ENCODE assay signal across 23 cellular contexts in genomic region chr18:50590625-50591024, GRCh38. TPM values are rescaled to one million over a fixed set of nuclear protein-coding genes. Genes with fewer than 3 reads are reported as not detected.
DNase-seq lines count a peak whose midpoint lies in the region; ATAC-seq and TF ChIP-seq lines count a peak whose summit lies in the region.
"Had no signal": no experiment of that assay in that cellular context is flagged by ENCODE, and none has a peak within 500 bp of the region (broad histone marks: within the 10 kb centered on the region; RNA-seq: fewer than 3 reads in every experiment).

No MANE protein-coding gene starts in this region.

- no peaks in the 10 kb centered on the region for H3K36me3 Mint-ChIP-seq in T-helper 2 cell treated with Interferon-gamma antibody and Interleukin-4, amounts not matched to agents 5 μg/mL and 100 μg/mL, for 36 hours (ENCODE audit: low read depth)
- H3K36me3 Mint-ChIP-seq: CD4-positive, CD25-positive, alpha-beta regulatory T cell; naive B cell had no signal

- peaks cover 2% of the 10 kb centered on the region for H3K4me1 ChIP-seq in right cardiac atrium (ENCODE audit: control insufficient read depth, insufficient read depth, low read length)
- peaks cover 0 to 3% (median 0%) of the 10 kb centered on the region in 3 donors for H3K4me1 ChIP-seq in gastroesophageal sphincter
- no peaks in the 10 kb centered on the region for H3K4me1 ChIP-seq in colonic mucosa
- H3K4me1 ChIP-seq in breast epithelium = no peaks in the 10 kb centered on the region
- H3K4me1 ChIP-seq: body of pancreas, right lobe of liver, uterus had no signal

- no peak overlapping the region for H3K27ac Mint-ChIP-seq in T-helper 2 cell treated with Interferon-gamma antibody and Interleukin-4, amounts not matched to agents 5 μg/mL and 100 μg/mL, for 36 hours
- H3K27ac Mint-ChIP-seq: CD4-positive, CD25-positive, alpha-beta regulatory T cell; dendritic cell treated with granulocyte-macrophage colony-stimulating factor and Interleukin-4, amounts not matched to agents 40 ng/mL and 50 ng/mL, for 4 days; naive B cell had no signal

- no peak overlapping the region for H3K4me3 ChIP-seq in right cardiac atrium (ENCODE audit: low read length)
- no peak overlapping the region for H3K4me3 ChIP-seq in gastroesophageal sphincter
- H3K4me3 ChIP-seq in colonic mucosa = no peak overlapping the region
- H3K4me3 ChIP-seq in breast epithelium = no peak overlapping the region
- H3K4me3 ChIP-seq: body of pancreas, right lobe of liver, uterus had no signal

- no peaks in the 10 kb centered on the region for H3K9me3 ChIP-seq in right cardiac atrium (ENCODE audit: control insufficient read depth, low read length)
- peaks cover 0 to 4% (median 0%) of the 10 kb centered on the region in 3 donors for H3K9me3 ChIP-seq in gastroesophageal sphincter
- no peaks in the 10 kb centered on the region for H3K9me3 ChIP-seq in colonic mucosa
- H3K9me3 ChIP-seq in breast epithelium = peaks cover 0 to 16% of the 10 kb centered on the region in 2 donors
- H3K9me3 ChIP-seq: body of pancreas, right lobe of liver, uterus had no signal

- H3K4me1 Mint-ChIP-seq in T-helper 2 cell treated with Interferon-gamma antibody and Interleukin-4, amounts not matched to agents 5 μg/mL and 100 μg/mL, for 36 hours (ENCODE audit: low read depth) = no peaks in the 10 kb centered on the region
- H3K4me1 Mint-ChIP-seq: CD4-positive, CD25-positive, alpha-beta regulatory T cell; naive B cell had no signal

- H3K27ac ChIP-seq in right cardiac atrium (ENCODE audit: low read length) (no peak overlapping the region), gastroesophageal sphincter (no peak overlapping the region), colonic mucosa (no peak overlapping the region), breast epithelium (no peak overlapping the region)
- H3K27ac ChIP-seq: body of pancreas, right lobe of liver, uterus had no signal

- TF ChIP-seq CTCF in gastroesophageal sphincter (IDR thresholded peaks at IDR 0.05) (no peak), colonic mucosa (IDR thresholded peaks at IDR 0.05) (no peak), breast epithelium (IDR thresholded peaks at IDR 0.05) (no peak)

- H3K36me3 ChIP-seq in gastroesophageal sphincter (no peaks in the 10 kb centered on the region), colonic mucosa (no peaks in the 10 kb centered on the region), breast epithelium (no peaks in the 10 kb centered on the region)
- H3K36me3 ChIP-seq: right lobe of liver, uterus had no signal

- no peak overlapping the region for H3K4me3 Mint-ChIP-seq in T-helper 2 cell treated with Interferon-gamma antibody and Interleukin-4, amounts not matched to agents 5 μg/mL and 100 μg/mL, for 36 hours
- H3K4me3 Mint-ChIP-seq: CD4-positive, CD25-positive, alpha-beta regulatory T cell; dendritic cell treated with granulocyte-macrophage colony-stimulating factor and Interleukin-4, amounts not matched to agents 40 ng/mL and 50 ng/mL, for 4 days; naive B cell had no signal

- 62% methylated on average over 3 of the region's 3 CpGs for WGBS in right cardiac atrium
- WGBS in gastroesophageal sphincter (ENCODE audit: low coverage in 1 of 2), 2 donors = 81 to 85% methylated on average over 3 of the region's 3 CpGs

- intact Hi-C loops in right cardiac atrium (cut with DNase I) (no loop called here), colonic mucosa (cut with DNase I) (no loop called here), breast epithelium (cut with DNase I; ENCODE audit: low total_unique reads) (no loop called here)

- TF ChIP-seq POLR2A in gastroesophageal sphincter (IDR thresholded peaks at IDR 0.05) (no peak), breast epithelium (IDR thresholded peaks at IDR 0.05) (no peak)

- H3K9me3 Mint-ChIP-seq in T-helper 2 cell treated with Interferon-gamma antibody and Interleukin-4, amounts not matched to agents 5 μg/mL and 100 μg/mL, for 36 hours = peaks cover 2% of the 10 kb centered on the region
- H3K9me3 Mint-ChIP-seq: dendritic cell treated with granulocyte-macrophage colony-stimulating factor and Interleukin-4, amounts not matched to agents 40 ng/mL and 50 ng/mL, for 4 days had no signal

- peak; percentile 93 for DNase-seq in DMS53 treated with DMSO at 0.1 percent for 48 hours (lab: John Stamatoyannopoulos, UW; ENCODE audit: unreplicated experiment)
- DNase-seq in NCI-H146 treated with DMSO at 0.1 percent for 48 hours (lab: John Stamatoyannopoulos, UW; ENCODE audit: unreplicated experiment) = peak; percentile 90
- DNase-seq in NCI-H526 treated with DMSO at 0.1 percent for 48 hours (lab: John Stamatoyannopoulos, UW) = peak; percentile 9
- no peak for DNase-seq in right cardiac atrium
- DNase-seq in colonic mucosa = no peak
- DNase-seq in T-helper 2 cell treated with Interferon-gamma antibody and Interleukin-4, amounts not matched to agents 5 μg/mL and 100 μg/mL, for 36 hours (ENCODE audit: low spot score) = no peak
- DNase-seq in breast epithelium (ENCODE audit: low spot score in 2 of 2) = no peak
- DNase-seq: CD4-positive, CD25-positive, alpha-beta regulatory T cell; DND-41; hippocampal formation; islet precursor cell; KG1; mammary epithelial cell; naive B cell; NCI-H774; right lobe of liver; stimulated activated CD4-positive, alpha-beta T cell treated with anti-CD3 and anti-CD28 coated beads, Interleukin-15, amount 100 ng/mL, for 24 hours; T-helper 9 cell; uterus had no signal

- H3K27me3 Mint-ChIP-seq in T-helper 2 cell treated with Interferon-gamma antibody and Interleukin-4, amounts not matched to agents 5 μg/mL and 100 μg/mL, for 36 hours (ENCODE audit: low read depth) = no peaks in the 10 kb centered on the region
- H3K27me3 Mint-ChIP-seq: dendritic cell treated with granulocyte-macrophage colony-stimulating factor and Interleukin-4, amounts not matched to agents 40 ng/mL and 50 ng/mL, for 4 days had no signal

- H3K27me3 ChIP-seq in right cardiac atrium (ENCODE audit: control insufficient read depth, insufficient read depth) (no peaks in the 10 kb centered on the region), gastroesophageal sphincter (no peaks in the 10 kb centered on the region), colonic mucosa (no peaks in the 10 kb centered on the region), breast epithelium (no peaks in the 10 kb centered on the region)
- H3K27me3 ChIP-seq: body of pancreas, right lobe of liver, uterus had no signal

- no peak for TF ChIP-seq EP300 in gastroesophageal sphincter (IDR thresholded peaks at IDR 0.05)

- ATAC-seq in right cardiac atrium (peak; percentile 57 to 80), gastroesophageal sphincter (no peak)
- ATAC-seq: body of pancreas, right lobe of liver had no signal

- no peak overlapping the region for H3K9ac ChIP-seq in colonic mucosa (ENCODE audit: low read depth in 2 of 2, low read length in 2 of 2)

RNA-seq across cellular contexts. Expression of gene MAPK4, which starts 30.7 kb away (rescaled TPM):
- 10 to 100 TPM; 24.9 to 73.9 (median 35.1) TPM for total RNA-seq in right cardiac atrium
- 15.5 TPM for polyA plus RNA-seq in right cardiac atrium
- 10 to 100 TPM in 2 of 4 donors, 1 to 10 TPM in 2; 9.3 to 13.7 (median 10.6) TPM for total RNA-seq in gastroesophageal sphincter
- total RNA-seq in colonic mucosa = 1 to 10 TPM in 1 of 2 donors, under 1 TPM in 1; 0.27 to 1.8 TPM
- total RNA-seq in breast epithelium = 1 to 10 TPM in 2 of 3 donors, under 1 TPM in 1; 0.64 to 1.9 (median 1.3) TPM
- total RNA-seq: CD4-positive, CD25-positive, alpha-beta regulatory T cell; osteoblast had no signal
- polyA plus RNA-seq: CD4-positive, CD25-positive, alpha-beta regulatory T cell had no signal

Comparison
In these comparisons a context has a peak if more than half of its experiments do, and no peak if none do; other contexts are left out.
1. DNase-seq: peak in DMS53 treated with DMSO at 0.1 percent for 48 hours (single experiment), NCI-H146 treated with DMSO at 0.1 percent for 48 hours (single experiment) and NCI-H526 treated with DMSO at 0.1 percent for 48 hours (single experiment); none in right cardiac atrium (0 of 3), colonic mucosa (single experiment), T-helper 2 cell treated with Interferon-gamma antibody and Interleukin-4, amounts not matched to agents 5 μg/mL and 100 μg/mL, for 36 hours (single experiment) and breast epithelium (0 of 2).